In genomic region chr2:74278176-74278575, GRCh38 we compare ENCODE assay signal across 13 cellular contexts.
"Had no signal": no experiment of that assay in that cellular context is flagged by ENCODE, and none has a peak within 500 bp of the region (broad histone marks: within the 10 kb centered on the region; RNA-seq: fewer than 3 reads in every experiment).

No MANE protein-coding gene starts in this region.

- H3K27ac Mint-ChIP-seq: neural progenitor cell; stimulated activated naive B cell treated with anti-CD40 and anti-IgM and Interleukin-4, amounts not matched to agents 10 μg/mL and 1 μg/mL and 100 μg/mL, for 72 hours; T-helper 2 cell treated with Interferon-gamma antibody and Interleukin-4, amounts not matched to agents 5 μg/mL and 100 μg/mL, for 36 hours had no signal

- H3K4me1 ChIP-seq: esophagus squamous epithelium, neural progenitor cell had no signal

- H3K9me3 ChIP-seq: esophagus squamous epithelium had no signal

- H3K4me3 ChIP-seq: esophagus squamous epithelium, neural progenitor cell had no signal

- H3K9me3 Mint-ChIP-seq: activated T-helper 17 cell treated with anti-CD3 and anti-CD28 coated beads, Interleukin-2, amount 50 U/mL, for 72 hours; neural progenitor cell; stimulated activated naive B cell treated with anti-CD40 and anti-IgM and Interleukin-4, amounts not matched to agents 10 μg/mL and 1 μg/mL and 100 μg/mL, for 72 hours; T-helper 2 cell treated with Interferon-gamma antibody and Interleukin-4, amounts not matched to agents 5 μg/mL and 100 μg/mL, for 36 hours had no signal

- H3K4me2 ChIP-seq: neural progenitor cell had no signal

- ATAC-seq: activated T-helper 17 cell treated with anti-CD3 and anti-CD28 coated beads, Interleukin-2, amount 50 U/mL, for 72 hours; stimulated activated naive B cell treated with anti-CD40 and anti-IgM and Interleukin-4, amounts not matched to agents 10 μg/mL and 1 μg/mL and 100 μg/mL, for 72 hours had no signal

- H3K4me1 Mint-ChIP-seq: neural progenitor cell had no signal

- H3K27ac ChIP-seq: brain microvascular endothelial cell, esophagus squamous epithelium, neural progenitor cell, VCaP had no signal

- DNase-seq: activated CD4-positive, alpha-beta T cell treated with anti-CD3 and anti-CD28 coated beads, Interleukin-2, amount 50 U/mL, for 48 hours; activated naive CD4-positive, alpha-beta T cell treated with Interleukin-2 at 50 U/mL for 16 hours; anterior cingulate cortex; brain microvascular endothelial cell; effector CD8-positive, alpha-beta T cell; esophagus squamous epithelium; stimulated activated CD4-positive, alpha-beta T cell treated with anti-CD3 and anti-CD28 coated beads, Interleukin-2, amount 100 ng/mL, for 48 hours; stimulated activated naive B cell treated with anti-CD40 and anti-IgM and Interleukin-4, amounts not matched to agents 10 μg/mL and 1 μg/mL and 100 μg/mL, for 72 hours; trophoblast cell had no signal

- H3K9ac ChIP-seq: neural progenitor cell had no signal

- H3K27me3 ChIP-seq: esophagus squamous epithelium had no signal

- H3K4me3 Mint-ChIP-seq: activated T-helper 17 cell treated with anti-CD3 and anti-CD28 coated beads, Interleukin-2, amount 50 U/mL, for 72 hours; neural progenitor cell; stimulated activated naive B cell treated with anti-CD40 and anti-IgM and Interleukin-4, amounts not matched to agents 10 μg/mL and 1 μg/mL and 100 μg/mL, for 72 hours; T-helper 2 cell treated with Interferon-gamma antibody and Interleukin-4, amounts not matched to agents 5 μg/mL and 100 μg/mL, for 36 hours had no signal

- H3K36me3 ChIP-seq: brain microvascular endothelial cell, esophagus squamous epithelium, neural progenitor cell had no signal
